16 cellular contexts compared by ENCODE assay signal in genomic region chr9:75102177-75102790, GRCh38.
"Had no signal": no experiment of that assay in that cellular context is flagged by ENCODE, and none has a peak within 500 bp of the region (broad histone marks: within the 10 kb centered on the region; RNA-seq: fewer than 3 reads in every experiment).

No MANE protein-coding gene starts in this region.

- ATAC-seq: activated CD4-positive, CD25-positive, alpha-beta regulatory T cell treated with anti-CD3 and anti-CD28 coated beads, Interleukin-2, amount 50 U/mL, for 24 hours; gastroesophageal sphincter; SK-N-SH treated with all-trans-retinoic acid at 6 μM for 48 hours had no signal

- H3K9me3 ChIP-seq: gastroesophageal sphincter, left ventricle myocardium inferior, right atrium auricular region, tibial nerve had no signal

- DNase-seq: activated CD4-positive, alpha-beta T cell treated with anti-CD3 and anti-CD28 coated beads, Interleukin-2, amount 50 U/mL, for 48 hours; activated CD8-positive, alpha-beta memory T cell treated with anti-CD3 and anti-CD28 coated beads, Interleukin-2, amount 50 U/mL, for 48 hours; activated effector memory CD4-positive, alpha-beta T cell treated with anti-CD3 and anti-CD28 coated beads, Interleukin-2, amount 50 U/mL, for 16 hours; effector memory CD4-positive, alpha-beta T cell; kidney; left ventricle myocardium inferior; mesendoderm; Right ventricle myocardium superior; small intestine had no signal

- H3K27ac ChIP-seq: coronary artery, epithelial cell of prostate, gastroesophageal sphincter, left ventricle myocardium inferior, right atrium auricular region had no signal

- H3K36me3 ChIP-seq: gastroesophageal sphincter, left ventricle myocardium inferior, right atrium auricular region, tibial nerve had no signal

- H3K4me3 ChIP-seq: coronary artery, gastroesophageal sphincter, left ventricle myocardium inferior, right atrium auricular region, tibial nerve had no signal

- H3K27me3 ChIP-seq: gastroesophageal sphincter, right atrium auricular region, tibial nerve had no signal
